In the genomic region with DNA sequence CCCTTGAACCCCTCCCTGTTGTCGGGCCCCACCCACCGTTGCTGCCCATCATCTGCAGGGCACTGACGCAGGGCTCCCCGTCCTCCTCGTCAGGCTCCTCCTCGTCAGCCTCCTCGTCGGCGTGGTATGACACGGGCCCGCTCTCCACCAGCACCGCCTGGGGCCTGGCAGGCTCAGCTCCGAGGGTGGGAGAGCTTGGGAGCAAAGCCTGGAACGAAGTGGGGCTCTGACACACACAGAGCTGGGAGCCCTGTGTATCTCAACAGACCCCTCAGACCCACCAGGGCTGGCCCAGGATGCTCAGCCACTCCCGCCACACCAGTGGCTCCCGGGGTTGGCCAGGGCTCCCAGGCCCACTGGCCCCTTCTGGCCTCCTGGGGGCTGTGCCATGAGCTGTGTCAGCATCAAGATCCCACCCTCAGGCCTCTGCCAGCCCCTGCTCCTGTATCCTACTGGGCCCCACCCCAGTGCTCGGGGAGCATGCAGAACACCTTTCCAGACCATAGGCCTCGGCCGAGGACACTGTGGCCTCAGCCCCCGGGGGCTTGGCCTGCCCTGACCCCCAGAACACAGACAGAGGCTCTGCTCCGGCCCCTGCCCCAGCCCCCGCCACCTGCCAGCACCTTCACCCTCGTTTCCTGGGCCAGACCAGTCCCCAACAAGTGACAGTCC, we compare ENCODE assay signal across 22 cellular contexts. TPM values are rescaled to one million over a fixed set of nuclear protein-coding genes. Genes with fewer than 3 reads are reported as not detected.
DNase-seq lines count a peak whose midpoint lies in the region; ATAC-seq and TF ChIP-seq lines count a peak whose summit lies in the region.
"Had no signal": no experiment of that assay in that cellular context is flagged by ENCODE, and none has a peak within 500 bp of the region (broad histone marks: within the 10 kb centered on the region; RNA-seq: fewer than 3 reads in every experiment).

No MANE protein-coding gene starts in this region.

- no peak overlapping the region for H3K27ac Mint-ChIP-seq in glutamatergic neuron (ENCODE audit: unreplicated experiment)
- H3K27ac Mint-ChIP-seq: CD4-positive, alpha-beta memory T cell; CD8-positive, alpha-beta memory T cell had no signal

- no peak for TF ChIP-seq CTCF in glutamatergic neuron (IDR thresholded peaks at IDR 0.05; ENCODE audit: partially characterized antibody, unreplicated experiment)

- DNase-seq in glutamatergic neuron (peak; percentile 10), posterior vena cava (ENCODE audit: low spot score) (no peak)
- DNase-seq: 8988T; ACHN; BE2C; C1 segment of cervical spinal cord; CD4-positive, CD25-positive, alpha-beta regulatory T cell; CD8-positive, alpha-beta memory T cell; COR-L47; DMS 273 treated with DMSO at 0.1 percent for 48 hours; DMS153; DMS53; DND-41; EL; GDM1 had no signal

- peak overlapping the region; percentile 70 for H3K9ac ChIP-seq in BLaER1
- H3K9ac ChIP-seq in BLaER1 treated with 17β-estradiol and CSF1 and Interleukin-3, amounts not matched to agents 10 nM and 100 nM, result peak overlapping the region in 4 of 11 experiments; percentile 53 to 58 (median 56); a peak in 8 of 22 replicates

- ATAC-seq in HG02885 (IDR thresholded peaks at IDR 0.05; ENCODE audit: poor library complexity, unreplicated experiment) (no peak), SK-N-SH treated with all-trans-retinoic acid at 6 μM for 48 hours (no peak)
- ATAC-seq: GM12878 had no signal

- peak overlapping the region; percentile 81 for H3K4me2 ChIP-seq in BLaER1
- H3K4me2 ChIP-seq in BLaER1 treated with 17β-estradiol and CSF1 and Interleukin-3, amounts not matched to agents 10 nM and 100 nM, result peak overlapping the region in 8 of 11 experiments; percentile 73 to 94 (median 86); a peak in 16 of 22 replicates

- 0 out of 2 replicates have a peak overlapping the region, but pooled peaks have one; percentile 11 for H3K4me3 ChIP-seq in BLaER1
- H3K4me3 ChIP-seq in BLaER1 treated with 17β-estradiol and CSF1 and Interleukin-3, amounts not matched to agents 10 nM and 100 nM, result no peak overlapping the region
- H3K4me3 ChIP-seq: GM12878 had no signal

- intact Hi-C loops in posterior vena cava (cut with DNase I), result no loop called here

- peaks cover 41% of the 10 kb centered on the region for H3K36me3 ChIP-seq in BLaER1
- H3K36me3 ChIP-seq in BLaER1 treated with 17β-estradiol and CSF1 and Interleukin-3, amounts not matched to agents 10 nM and 100 nM, result peaks cover 16 to 53% (median 19%) of the 10 kb centered on the region in 11 experiments; a peak in 20 of 22 replicates

- H3K27me3 Mint-ChIP-seq in glutamatergic neuron (ENCODE audit: unreplicated experiment), result peaks cover 15% of the 10 kb centered on the region
- H3K27me3 Mint-ChIP-seq: CD4-positive, alpha-beta memory T cell; CD4-positive, CD25-positive, alpha-beta regulatory T cell; CD8-positive, alpha-beta memory T cell had no signal

- peaks cover 71% of the 10 kb centered on the region for H4K20me1 ChIP-seq in BLaER1
- peaks cover 46 to 95% (median 70%) of the 10 kb centered on the region in 11 experiments; a peak in 21 of 22 replicates for H4K20me1 ChIP-seq in BLaER1 treated with 17β-estradiol and CSF1 and Interleukin-3, amounts not matched to agents 10 nM and 100 nM

- H3K27me3 ChIP-seq in BLaER1, result no peaks in the 10 kb centered on the region
- H3K27me3 ChIP-seq in BLaER1 treated with 17β-estradiol and CSF1 and Interleukin-3, amounts not matched to agents 10 nM and 100 nM, result peaks cover 0 to 15% (median 0%) of the 10 kb centered on the region in 11 experiments; a peak in 6 of 22 replicates
- H3K27me3 ChIP-seq: BE2C had no signal

- peaks cover 17% of the 10 kb centered on the region for H3K4me1 Mint-ChIP-seq in glutamatergic neuron (ENCODE audit: low read depth, unreplicated experiment)
- H3K4me1 Mint-ChIP-seq: CD14-positive monocyte had no signal

- peaks cover 13% of the 10 kb centered on the region for H3K9me3 Mint-ChIP-seq in glutamatergic neuron (ENCODE audit: unreplicated experiment)
- H3K9me3 Mint-ChIP-seq: CD4-positive, alpha-beta memory T cell; CD4-positive, CD25-positive, alpha-beta regulatory T cell; CD8-positive, alpha-beta memory T cell had no signal

- no peak overlapping the region for H3K4me3 Mint-ChIP-seq in glutamatergic neuron (ENCODE audit: unreplicated experiment)
- H3K4me3 Mint-ChIP-seq: CD14-positive monocyte; CD4-positive, alpha-beta memory T cell; CD4-positive, CD25-positive, alpha-beta regulatory T cell; CD8-positive, alpha-beta memory T cell had no signal

- peaks cover 94% of the 10 kb centered on the region for H3K4me1 ChIP-seq in BLaER1
- peaks cover 17 to 95% (median 75%) of the 10 kb centered on the region in 10 experiments for H3K4me1 ChIP-seq in BLaER1 treated with 17β-estradiol and CSF1 and Interleukin-3, amounts not matched to agents 10 nM and 100 nM

- H3K27ac ChIP-seq in BLaER1, result peak overlapping the region; percentile 75
- peak overlapping the region in 1 of 11 experiments; percentile 26; a peak in 2 of 22 replicates for H3K27ac ChIP-seq in BLaER1 treated with 17β-estradiol and CSF1 and Interleukin-3, amounts not matched to agents 10 nM and 100 nM

- no peaks in the 10 kb centered on the region for H3K36me3 Mint-ChIP-seq in glutamatergic neuron (ENCODE audit: unreplicated experiment)

- no peaks in the 10 kb centered on the region for H3K9me3 ChIP-seq in BLaER1
- H3K9me3 ChIP-seq in BLaER1 treated with 17β-estradiol and CSF1 and Interleukin-3, amounts not matched to agents 10 nM and 100 nM (replicated peaks in 1 of 11), result no peaks in the 10 kb centered on the region
- H3K9me3 ChIP-seq: BE2C had no signal

TF ChIP-seq in SK-N-SH treated with all-trans-retinoic acid at 6 μM for 48 hours, 23 proteins besides CTCF, POLR2A, EP300 and RAD21:
- no peak for TF ChIP-seq SNAI2 (CRISPR knock-in tag; IDR thresholded peaks at IDR 0.05)
- no peak for TF ChIP-seq TSHZ2 (CRISPR knock-in tag; IDR thresholded peaks at IDR 0.05)
- TF ChIP-seq, protein P1, sequence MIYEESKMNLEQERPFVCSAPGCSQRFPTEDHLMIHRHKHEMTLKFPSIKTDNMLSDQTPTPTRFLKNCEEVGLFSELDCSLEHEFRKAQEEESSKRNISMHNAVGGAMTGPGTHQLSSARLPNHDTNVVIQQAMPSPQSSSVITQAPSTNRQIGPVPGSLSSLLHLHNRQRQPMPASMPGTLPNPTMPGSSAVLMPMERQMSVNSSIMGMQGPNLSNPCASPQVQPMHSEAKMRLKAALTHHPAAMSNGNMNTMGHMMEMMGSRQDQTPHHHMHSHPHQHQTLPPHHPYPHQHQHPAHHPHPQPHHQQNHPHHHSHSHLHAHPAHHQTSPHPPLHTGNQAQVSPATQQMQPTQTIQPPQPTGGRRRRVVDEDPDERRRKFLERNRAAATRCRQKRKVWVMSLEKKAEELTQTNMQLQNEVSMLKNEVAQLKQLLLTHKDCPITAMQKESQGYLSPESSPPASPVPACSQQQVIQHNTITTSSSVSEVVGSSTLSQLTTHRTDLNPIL (CRISPR knock-in tag; IDR thresholded peaks at IDR 0.05; ENCODE audit: low read depth), result no peak
- no peak for TF ChIP-seq TOX (CRISPR knock-in tag; IDR thresholded peaks at IDR 0.05; ENCODE audit: borderline replicate concordance)
- TF ChIP-seq TCF4 (CRISPR knock-in tag; IDR thresholded peaks at IDR 0.05; ENCODE audit: borderline replicate concordance), result no peak
- TF ChIP-seq ZFP3 (CRISPR knock-in tag; IDR thresholded peaks at IDR 0.05), result no peak
TF ChIP-seq in SK-N-SH treated with all-trans-retinoic acid at 6 μM for 48 hours: peak in this region for 0.

RNA-seq across cellular contexts. Expression of gene NUDT14, which starts 30.1 kb away (rescaled TPM):
- total RNA-seq in glutamatergic neuron (ENCODE audit: unreplicated experiment) (114 TPM), posterior vena cava (10 to 100 TPM; 12.7 to 15.9 TPM)

RNA-seq across cellular contexts. Expression of gene BTBD6, which starts 37.1 kb away (rescaled TPM):
- total RNA-seq in glutamatergic neuron (ENCODE audit: unreplicated experiment), result 36.3 TPM
- total RNA-seq in posterior vena cava, result 10 to 100 TPM; 38.4 to 42.4 TPM

RNA-seq across cellular contexts. Expression of gene JAG2, which starts 42.6 kb away (rescaled TPM):
- total RNA-seq in glutamatergic neuron (ENCODE audit: unreplicated experiment) (84.1 TPM), posterior vena cava (10 to 100 TPM; 13.0 to 17.3 TPM)
